9 cellular contexts compared by ENCODE assay signal in genomic region chrX:94058728-94059382, GRCh38.
DNase-seq lines count a peak whose midpoint lies in the region; ATAC-seq and TF ChIP-seq lines count a peak whose summit lies in the region.
"Had no signal": no experiment of that assay in that cellular context is flagged by ENCODE, and none has a peak within 500 bp of the region (broad histone marks: within the 10 kb centered on the region; RNA-seq: fewer than 3 reads in every experiment).

No MANE protein-coding gene starts in this region.

- DNase-seq in NCI-H1092 treated with DMSO at 0.1 percent for 48 hours (lab: John Stamatoyannopoulos, UW), result peak; percentile 2
- DNase-seq in NCI-H1092 (lab: John Stamatoyannopoulos, UW), result no peak
- peak; percentile 17 for DNase-seq in NCI-H345 (lab: John Stamatoyannopoulos, UW)
- DNase-seq in coronary artery (ENCODE audit: low spot score), result no peak
- no peak for DNase-seq in progenitor cell of endocrine pancreas (ENCODE audit: low spot score, unreplicated experiment)
- DNase-seq in CD14-positive monocyte (ENCODE audit: low spot score), result no peak

- no peaks in the 10 kb centered on the region for H3K36me3 Mint-ChIP-seq in progenitor cell of endocrine pancreas (ENCODE audit: insufficient read depth)
- H3K36me3 Mint-ChIP-seq in CD14-positive monocyte, result no peaks in the 10 kb centered on the region

- H3K4me3 Mint-ChIP-seq in progenitor cell of endocrine pancreas (ENCODE audit: low read depth) (no peak overlapping the region), CD14-positive monocyte (no peak overlapping the region)

- peaks cover 6% of the 10 kb centered on the region for H3K9me3 Mint-ChIP-seq in progenitor cell of endocrine pancreas (ENCODE audit: low read depth)
- no peaks in the 10 kb centered on the region for H3K9me3 Mint-ChIP-seq in CD14-positive monocyte

- H3K4me1 Mint-ChIP-seq in progenitor cell of endocrine pancreas (ENCODE audit: low read depth) (peaks cover 8% of the 10 kb centered on the region), CD14-positive monocyte (no peaks in the 10 kb centered on the region)

- peak; percentile 17 for TF ChIP-seq CTCF in coronary artery (IDR thresholded peaks at IDR 0.05)
- TF ChIP-seq CTCF in progenitor cell of endocrine pancreas (IDR thresholded peaks at IDR 0.05; ENCODE audit: unreplicated experiment), result peak; percentile 80
- no peak for TF ChIP-seq CTCF in CD14-positive monocyte (IDR thresholded peaks at IDR 0.05)

- intact Hi-C loops in CD14-positive monocyte (cut with micrococcal nuclease), result no loop called here

- H3K27ac Mint-ChIP-seq in progenitor cell of endocrine pancreas (no peak overlapping the region), CD14-positive monocyte (no peak overlapping the region)

- no peak for ATAC-seq in HG02852 (IDR thresholded peaks at IDR 0.05; ENCODE audit: unreplicated experiment)
- no peak for ATAC-seq in HG03097 (IDR thresholded peaks at IDR 0.05; ENCODE audit: low FRiP score, unreplicated experiment)

- no peak overlapping the region for H3K27ac ChIP-seq in coronary artery
- H3K27ac ChIP-seq: epithelial cell of prostate had no signal

- H3K27me3 Mint-ChIP-seq in progenitor cell of endocrine pancreas (no peaks in the 10 kb centered on the region), CD14-positive monocyte (ENCODE audit: low read depth in 3 of 3) (peaks cover 0 to 3% (median 0%) of the 10 kb centered on the region in 3 donors)

- no peak overlapping the region for H3K4me3 ChIP-seq in coronary artery

Comparison
In these comparisons a context has a peak if more than half of its experiments do, and no peak if none do; other contexts are left out.
1. DNase-seq: peak in NCI-H1092 treated with DMSO at 0.1 percent for 48 hours (single experiment) and NCI-H345 (single experiment); none in NCI-H1092 (single experiment), coronary artery (single experiment), progenitor cell of endocrine pancreas (single experiment) and CD14-positive monocyte (single experiment).